Comparison of ENCODE assay signal across 20 cellular contexts in genomic region chr3:13137808-13138565, GRCh38.
DNase-seq lines count a peak whose midpoint lies in the region; ATAC-seq, FAIRE-seq and TF ChIP-seq lines count a peak whose summit lies in the region.
"Had no signal": no experiment of that assay in that cellular context is flagged by ENCODE, and none has a peak within 500 bp of the region (broad histone marks: within the 10 kb centered on the region; RNA-seq: fewer than 3 reads in every experiment).

No MANE protein-coding gene starts in this region.

- 72 to 100% methylated on average over 2 to 16 of the region's 16 CpGs for WGBS in transverse colon (ENCODE audit: low coverage in 1 of 2), 2 donors

- no peak overlapping the region for H3K27ac ChIP-seq in osteoblast (ENCODE audit: low read depth, low read length)
- no peak overlapping the region for H3K27ac ChIP-seq in transverse colon
- H3K27ac ChIP-seq: SJCRH30 had no signal

- no peaks in the 10 kb centered on the region for H4K20me1 ChIP-seq in osteoblast (ENCODE audit: insufficient read depth, low read length)

- H3K79me2 ChIP-seq in osteoblast (ENCODE audit: insufficient read depth, low read length) = no peaks in the 10 kb centered on the region

- H3K36me3 ChIP-seq in osteoblast (ENCODE audit: insufficient read depth, low read length) (no peaks in the 10 kb centered on the region), transverse colon (no peaks in the 10 kb centered on the region)
- H3K36me3 ChIP-seq: SJCRH30 had no signal

- TF ChIP-seq POLR2A in transverse colon (IDR thresholded peaks at IDR 0.05) = no peak

- H2AFZ ChIP-seq in osteoblast (ENCODE audit: low read length) = no peak overlapping the region

- H3K9me3 ChIP-seq in osteoblast (ENCODE audit: low read depth, low read length) (no peaks in the 10 kb centered on the region), transverse colon (no peaks in the 10 kb centered on the region)
- H3K9me3 ChIP-seq: SJCRH30 had no signal

- no peak for FAIRE-seq in urothelium cell line (lab: Jason Lieb, UNC)
- FAIRE-seq: G401.6, GM12891, GM19239 had no signal

- peak; percentile 66 for DNase-seq in cardiac septum (ENCODE audit: low spot score)
- DNase-seq in left ventricle myocardium superior = no peak
- DNase-seq in ecto neural progenitor cell (ENCODE audit: low spot score) = peak; percentile 41
- DNase-seq in osteoblast (ENCODE audit: insufficient read length, low spot score, missing footprints) = peak; percentile 35
- DNase-seq in transverse colon = peak; percentile 5
- no peak for DNase-seq in urothelium cell line (ENCODE audit: low spot score)
- DNase-seq: DMS79 treated with DMSO at 0.1 percent for 48 hours, GOT3, Karpas-422, MM.1S, NCI-H1105, NCI-H2029, NCI-H510A, RPMI8226, SJCRH30 had no signal

- in situ Hi-C loops in transverse colon (cut with MboI; ENCODE audit: low pct_ligation_motif_present in 1 of 4, low pct_unique_long_range_greater_than_20kb in 1 of 4, low sequenced_read_pairs in 3 of 4) = no loop called here

- intact Hi-C loops in cardiac septum (cut with DNase I) (no loop called here), left ventricle myocardium superior (cut with micrococcal nuclease) (no loop called here), transverse colon (cut with DNase I; ENCODE audit: low total_unique reads) (no loop called here)

- H3K4me3 ChIP-seq in osteoblast (ENCODE audit: insufficient read depth, low read length) (no peak overlapping the region), transverse colon (no peak overlapping the region)
- H3K4me3 ChIP-seq: SJCRH30 had no signal

- ATAC-seq in left ventricle myocardium superior (no peak), HG02840 (IDR thresholded peaks at IDR 0.05; ENCODE audit: low FRiP score, unreplicated experiment) (no peak), GM19395 (IDR thresholded peaks at IDR 0.05; ENCODE audit: unreplicated experiment) (no peak)

- TF ChIP-seq CTCF in osteoblast (IDR thresholded peaks at IDR 0.05; ENCODE audit: extremely low read depth, low read depth, low read length) (no peak), transverse colon (IDR thresholded peaks at IDR 0.05) (no peak)

- H3K4me2 ChIP-seq in osteoblast (ENCODE audit: insufficient read depth, low read length) = no peak overlapping the region

- H3K27me3 ChIP-seq in osteoblast (ENCODE audit: insufficient read depth, low read length) = no peaks in the 10 kb centered on the region
- no peaks in the 10 kb centered on the region for H3K27me3 ChIP-seq in transverse colon

- TF ChIP-seq EP300 in transverse colon (IDR thresholded peaks at IDR 0.05; ENCODE audit: low read depth) = no peak

- no peaks in the 10 kb centered on the region for H3K4me1 ChIP-seq in osteoblast (ENCODE audit: insufficient read depth, low read length)
- H3K4me1 ChIP-seq in transverse colon = no peaks in the 10 kb centered on the region
- H3K4me1 ChIP-seq: SJCRH30 had no signal

Comparison
In these comparisons a context has a peak if more than half of its experiments do, and no peak if none do; other contexts are left out.
1. DNase-seq: peak in cardiac septum (single experiment), ecto neural progenitor cell (single experiment), osteoblast (single experiment) and transverse colon (single experiment); none in left ventricle myocardium superior (single experiment) and urothelium cell line (single experiment).